Comparison of ENCODE assay signal across 24 cellular contexts in the genomic region with DNA sequence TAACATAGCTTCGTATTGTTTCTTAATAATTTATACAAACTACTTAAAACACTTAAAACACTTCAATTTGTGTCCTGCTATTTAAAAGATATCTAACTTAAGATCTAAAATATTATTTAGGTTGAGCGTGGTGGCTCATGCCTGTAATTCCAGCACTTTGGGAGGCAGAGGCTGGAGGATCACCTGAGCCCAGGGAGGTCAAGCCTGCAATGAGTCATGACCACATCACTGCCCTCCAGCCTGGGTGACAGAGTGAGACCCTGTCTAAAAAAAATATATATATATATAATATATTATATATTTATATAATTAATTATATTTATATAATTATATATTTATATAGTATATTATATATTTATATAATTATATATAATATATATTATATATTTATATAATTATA. TPM values are rescaled to one million over a fixed set of nuclear protein-coding genes. Genes with fewer than 3 reads are reported as not detected.
"Had no signal": no experiment of that assay in that cellular context is flagged by ENCODE, and none has a peak within 500 bp of the region (broad histone marks: within the 10 kb centered on the region; RNA-seq: fewer than 3 reads in every experiment).

No MANE protein-coding gene starts in this region.

- H3K4me1 ChIP-seq: pancreas had no signal

- H3K27me3 Mint-ChIP-seq: naive B cell; natural killer cell treated with Interleukin-12 subunit alpha and Interleukin-12 subunit beta and Interleukin-15 and Interleukin-18, amount 100 ng/mL, for 72 hours; stimulated activated naive B cell treated with anti-CD40 and anti-IgM and Interleukin-4, amounts not matched to agents 10 μg/mL and 1 μg/mL and 100 μg/mL, for 72 hours; stimulated activated naive CD8-positive, alpha-beta T cell treated with anti-CD3 and anti-CD28 coated beads, Interleukin-15, Interleukin-2, amounts not matched to agents 100 ng/mL and 50 ng/mL, for 24 hours had no signal

- DNase-seq: dorsolateral prefrontal cortex; effector CD4-positive, alpha-beta T cell; hypothalamus; immature natural killer cell; mesenchymal stem cell; mucosa of descending colon; naive B cell; pancreas; right lobe of liver; small intestine; stimulated activated CD4-positive, alpha-beta T cell treated with anti-CD3 and anti-CD28 coated beads, Interleukin-15, amount 100 ng/mL, for 24 hours; stimulated activated CD4-positive, alpha-beta T cell treated with anti-CD3 and anti-CD28 coated beads, Interleukin-2, amount 100 ng/mL, for 48 hours; stimulated activated naive B cell treated with anti-CD40 and anti-IgM and Interleukin-4, amounts not matched to agents 10 μg/mL and 1 μg/mL and 100 μg/mL, for 72 hours; upper lobe of right lung had no signal

- ATAC-seq: left lobe of liver; mucosa of descending colon; natural killer cell treated with Interleukin-12 subunit alpha and Interleukin-12 subunit beta and Interleukin-15 and Interleukin-18, amount 100 ng/mL, for 72 hours; pancreas; right lobe of liver; stimulated activated naive B cell treated with anti-CD40 and anti-IgM and Interleukin-4, amounts not matched to agents 10 μg/mL and 1 μg/mL and 100 μg/mL, for 72 hours; upper lobe of right lung had no signal

- H3K4me3 Mint-ChIP-seq: immature natural killer cell; mesothelial cell of epicardium; natural killer cell treated with Interleukin-12 subunit alpha and Interleukin-12 subunit beta and Interleukin-15 and Interleukin-18, amount 100 ng/mL, for 72 hours; stimulated activated naive B cell treated with anti-CD40 and anti-IgM and Interleukin-4, amounts not matched to agents 10 μg/mL and 1 μg/mL and 100 μg/mL, for 72 hours; stimulated activated naive CD8-positive, alpha-beta T cell treated with anti-CD3 and anti-CD28 coated beads, Interleukin-15, Interleukin-2, amounts not matched to agents 100 ng/mL and 50 ng/mL, for 24 hours had no signal

- H3K4me3 ChIP-seq: dorsolateral prefrontal cortex, mucosa of descending colon, pancreas, right lobe of liver, thoracic aorta, tibial nerve, upper lobe of right lung, vagina had no signal

- H3K36me3 Mint-ChIP-seq: immature natural killer cell; mesothelial cell of epicardium; naive B cell; natural killer cell treated with Interleukin-12 subunit alpha and Interleukin-12 subunit beta and Interleukin-15 and Interleukin-18, amount 100 ng/mL, for 72 hours; stimulated activated naive B cell treated with anti-CD40 and anti-IgM and Interleukin-4, amounts not matched to agents 10 μg/mL and 1 μg/mL and 100 μg/mL, for 72 hours had no signal

- H3K9me3 Mint-ChIP-seq: immature natural killer cell; mesothelial cell of epicardium; naive B cell; natural killer cell treated with Interleukin-12 subunit alpha and Interleukin-12 subunit beta and Interleukin-15 and Interleukin-18, amount 100 ng/mL, for 72 hours; neural crest cell; stimulated activated naive B cell treated with anti-CD40 and anti-IgM and Interleukin-4, amounts not matched to agents 10 μg/mL and 1 μg/mL and 100 μg/mL, for 72 hours; stimulated activated naive CD8-positive, alpha-beta T cell treated with anti-CD3 and anti-CD28 coated beads, Interleukin-15, Interleukin-2, amounts not matched to agents 100 ng/mL and 50 ng/mL, for 24 hours had no signal

- H3K27ac ChIP-seq: dorsolateral prefrontal cortex, neutrophil, pancreas, right lobe of liver, thoracic aorta, tibial nerve, upper lobe of right lung, vagina had no signal

- H3K27me3 ChIP-seq: dorsolateral prefrontal cortex, neutrophil, pancreas, right lobe of liver, tibial nerve, upper lobe of right lung, vagina had no signal

- H3K36me3 ChIP-seq: neutrophil, pancreas, right lobe of liver, thoracic aorta, tibial nerve, upper lobe of right lung, vagina had no signal

- H3K27ac Mint-ChIP-seq: immature natural killer cell; mesothelial cell of epicardium; naive B cell; natural killer cell treated with Interleukin-12 subunit alpha and Interleukin-12 subunit beta and Interleukin-15 and Interleukin-18, amount 100 ng/mL, for 72 hours; progenitor cell of endocrine pancreas; stimulated activated naive B cell treated with anti-CD40 and anti-IgM and Interleukin-4, amounts not matched to agents 10 μg/mL and 1 μg/mL and 100 μg/mL, for 72 hours; stimulated activated naive CD8-positive, alpha-beta T cell treated with anti-CD3 and anti-CD28 coated beads, Interleukin-15, Interleukin-2, amounts not matched to agents 100 ng/mL and 50 ng/mL, for 24 hours had no signal

- H3K9me3 ChIP-seq: mucosa of descending colon, neutrophil, pancreas, right lobe of liver, thoracic aorta, tibial nerve, upper lobe of right lung, vagina had no signal

RNA-seq across cellular contexts. Expression of a gene that starts 53.3 kb away (rescaled TPM):
- total RNA-seq: natural killer cell treated with Interleukin-12 subunit alpha and Interleukin-12 subunit beta and Interleukin-15 and Interleukin-18, amount 100 ng/mL, for 72 hours had no signal
